ENCODE assay signal across 11 cellular contexts in genomic region chr17:72117748-72118587, GRCh38. TPM values are rescaled to one million over a fixed set of nuclear protein-coding genes. Genes with fewer than 3 reads are reported as not detected.
DNase-seq lines count a peak whose midpoint lies in the region; ATAC-seq and TF ChIP-seq lines count a peak whose summit lies in the region.
"Had no signal": no experiment of that assay in that cellular context is flagged by ENCODE, and none has a peak within 500 bp of the region (broad histone marks: within the 10 kb centered on the region; RNA-seq: fewer than 3 reads in every experiment).

No MANE protein-coding gene starts in this region.

- H3K9me3 Mint-ChIP-seq in CD4-positive, alpha-beta memory T cell: peaks cover 0 to 8% (median under 1%) of the 10 kb centered on the region in 8 donors

- peak overlapping the region in 6 of 8 donors; percentile 17 to 64 (median 40) for H3K4me3 Mint-ChIP-seq in CD4-positive, alpha-beta memory T cell

- POLR2A ChIA-PET in CD4-positive, alpha-beta memory T cell (lab: Charles Lee; ENCODE audit: partially characterized antibody): no interaction called here
- POLR2A ChIA-PET in Panc1 (lab: Charles Lee): no interaction called here

- no peaks in the 10 kb centered on the region for H3K36me3 Mint-ChIP-seq in CD4-positive, alpha-beta memory T cell

- peaks cover 14% of the 10 kb centered on the region for H3K79me2 ChIP-seq in osteoblast (ENCODE audit: insufficient read depth, low read length)

- H3K4me2 ChIP-seq in osteoblast (ENCODE audit: insufficient read depth, low read length): peak overlapping the region; percentile 92

- no peak overlapping the region for H3K27ac Mint-ChIP-seq in CD4-positive, alpha-beta memory T cell

- no peak overlapping the region for H3K27ac ChIP-seq in CD4-positive, alpha-beta memory T cell (ENCODE audit: low read depth, low read length)
- H3K27ac ChIP-seq in Panc1 (ENCODE audit: low read length) (peak overlapping the region; percentile 23; the same call in 1 of the 2 replicates), foreskin keratinocyte (peak overlapping the region; percentile 57), osteoblast (ENCODE audit: low read depth, low read length) (no peak overlapping the region)
- H3K27ac ChIP-seq: KMS-11, SJSA1 had no signal

- H3K9me3 ChIP-seq in CD4-positive, alpha-beta memory T cell (ENCODE audit: control insufficient read depth in 1 of 2, low read length in 2 of 2): no peaks in the 10 kb centered on the region
- no peaks in the 10 kb centered on the region for H3K9me3 ChIP-seq in Panc1 (ENCODE audit: control insufficient read depth, insufficient read depth, low read depth, low read length)
- no peaks in the 10 kb centered on the region for H3K9me3 ChIP-seq in osteoblast (ENCODE audit: low read depth, low read length)
- H3K9me3 ChIP-seq: SJSA1 had no signal

- CTCF ChIA-PET in CD4-positive, alpha-beta memory T cell (lab: Charles Lee; ENCODE audit: partially characterized antibody): no interaction called here
- CTCF ChIA-PET in Panc1 (lab: Charles Lee): no interaction called here

- peaks cover 7% of the 10 kb centered on the region for H3K4me1 ChIP-seq in CD4-positive, alpha-beta memory T cell (ENCODE audit: insufficient read depth, low read length)
- H3K4me1 ChIP-seq in Panc1 (ENCODE audit: control insufficient read depth, insufficient read depth, low read length) (peaks cover 12% of the 10 kb centered on the region), foreskin keratinocyte (peaks cover 6% of the 10 kb centered on the region), osteoblast (ENCODE audit: insufficient read depth, low read length) (peaks cover 21% of the 10 kb centered on the region)

- in situ Hi-C loops in Panc1 (cut with HindIII; ENCODE audit: low pct_unique_long_range_greater_than_20kb, low sequenced_read_pairs): no loop called here

- peaks cover 5 to 42% (median 13%) of the 10 kb centered on the region in 4 donors for H3K4me1 Mint-ChIP-seq in CD4-positive, alpha-beta memory T cell

- H3K27me3 ChIP-seq in CD4-positive, alpha-beta memory T cell (ENCODE audit: insufficient read depth, low read length): peaks cover 24% of the 10 kb centered on the region
- H3K27me3 ChIP-seq in Panc1 (ENCODE audit: control insufficient read depth, insufficient read depth, low read length) (no peaks in the 10 kb centered on the region), foreskin keratinocyte (peaks cover 16% of the 10 kb centered on the region), osteoblast (ENCODE audit: insufficient read depth, low read length) (peaks cover 44% of the 10 kb centered on the region)

- H2AFZ ChIP-seq in osteoblast (ENCODE audit: low read length): peak overlapping the region; percentile 86

- TF ChIP-seq CTCF in Panc1 (IDR thresholded peaks at IDR 0.05) (no peak), foreskin keratinocyte (conservative IDR thresholded peaks at IDR 0.05) (peak; percentile 7), osteoblast (IDR thresholded peaks at IDR 0.05; ENCODE audit: extremely low read depth, low read depth, low read length) (no peak)

- H3K4me3 ChIP-seq in CD4-positive, alpha-beta memory T cell (ENCODE audit: low read length in 2 of 2): no peak overlapping the region
- H3K4me3 ChIP-seq in Panc1 (ENCODE audit: low read depth in 2 of 2, low read length in 2 of 2): peak overlapping the region; percentile 76 to 89; a peak in 3 of 4 replicates
- peak overlapping the region; percentile 71 for H3K4me3 ChIP-seq in osteoblast (ENCODE audit: insufficient read depth, low read length)
- H3K4me3 ChIP-seq: SJSA1 had no signal

- intact Hi-C loops in CD4-positive, alpha-beta memory T cell (cut with micrococcal nuclease): loop anchor here (5.0 to 10.0 kb wide), 5 partner anchors 111 to 1481 kb away; no protein-coding TSS in a partner anchor
- intact Hi-C loops in Panc1 (cut with micrococcal nuclease; ENCODE audit: unreplicated experiment): loop anchor here (1.0 to 10.0 kb wide), 6 partner anchors 143 to 1483 kb away; no protein-coding TSS in a partner anchor

- H3K27me3 Mint-ChIP-seq in CD4-positive, alpha-beta memory T cell: peaks cover 39 to 50% of the 10 kb centered on the region in 2 donors

- no peaks in the 10 kb centered on the region for H4K20me1 ChIP-seq in osteoblast (ENCODE audit: insufficient read depth, low read length)

- H3K36me3 ChIP-seq in CD4-positive, alpha-beta memory T cell (ENCODE audit: insufficient read depth, low read length): no peaks in the 10 kb centered on the region
- no peaks in the 10 kb centered on the region; the same call in 1 of the 2 replicates for H3K36me3 ChIP-seq in Panc1 (ENCODE audit: control insufficient read depth, insufficient read depth, low read length)
- H3K36me3 ChIP-seq in osteoblast (ENCODE audit: insufficient read depth, low read length): no peaks in the 10 kb centered on the region

- no peak for DNase-seq in CD4-positive, alpha-beta memory T cell
- DNase-seq in Panc1 (ENCODE audit: low read depth, low spot score) (no peak), foreskin keratinocyte (peak; percentile 25 to 45), osteoblast (ENCODE audit: insufficient read length, low spot score, missing footprints) (peak; percentile 67), iPS-NIHi7 (ENCODE audit: extremely low spot score) (no peak)
- DNase-seq: activated naive CD4-positive, alpha-beta T cell had no signal

- BruUV-seq in Panc1 (replicated peaks; lab: Mats Ljungman, UMichigan): no TSS peak

- no peak for ATAC-seq in Panc1
- no peak for ATAC-seq in foreskin keratinocyte
- no peak for ATAC-seq in GM18867 (IDR thresholded peaks at IDR 0.05; ENCODE audit: unreplicated experiment)
- no peak for ATAC-seq in GM21423 (IDR thresholded peaks at IDR 0.05; ENCODE audit: unreplicated experiment)
- ATAC-seq in GM18519 (IDR thresholded peaks at IDR 0.05; ENCODE audit: low FRiP score, unreplicated experiment): no peak

RNA-seq across cellular contexts. Expression of gene SOX9, which starts 2.9 kb away (rescaled TPM):
- total RNA-seq in CD4-positive, alpha-beta memory T cell: not detected
- polyA plus RNA-seq in CD4-positive, alpha-beta memory T cell: not detected
- total RNA-seq in Panc1 (2021; ENCODE audit: unreplicated experiment): 79.5 TPM
- polyA plus RNA-seq in Panc1 (2012; ENCODE audit: insufficient read length): 63.0 TPM
- 50.5 and 66.3 TPM in 2 replicates for total RNA-seq in foreskin keratinocyte
- polyA plus RNA-seq in foreskin keratinocyte: 24.9 and 29.1 TPM in 2 replicates
- 6.5 and 8.3 TPM in 2 replicates for total RNA-seq in osteoblast

Comparison
In these comparisons a context has a peak if more than half of its experiments do, and no peak if none do; other contexts are left out.
1. DNase-seq: peak in foreskin keratinocyte (2 of 2) and osteoblast (single experiment); none in CD4-positive, alpha-beta memory T cell (0 of 5), Panc1 (single experiment) and iPS-NIHi7 (single experiment).
2. H3K27ac ChIP-seq: peak in Panc1 (single experiment) and foreskin keratinocyte (single experiment); none in CD4-positive, alpha-beta memory T cell (single experiment) and osteoblast (single experiment).
3. H3K4me3 ChIP-seq: peak in Panc1 (2 of 2) and osteoblast (single experiment); none in CD4-positive, alpha-beta memory T cell (0 of 2).